In the genomic region with DNA sequence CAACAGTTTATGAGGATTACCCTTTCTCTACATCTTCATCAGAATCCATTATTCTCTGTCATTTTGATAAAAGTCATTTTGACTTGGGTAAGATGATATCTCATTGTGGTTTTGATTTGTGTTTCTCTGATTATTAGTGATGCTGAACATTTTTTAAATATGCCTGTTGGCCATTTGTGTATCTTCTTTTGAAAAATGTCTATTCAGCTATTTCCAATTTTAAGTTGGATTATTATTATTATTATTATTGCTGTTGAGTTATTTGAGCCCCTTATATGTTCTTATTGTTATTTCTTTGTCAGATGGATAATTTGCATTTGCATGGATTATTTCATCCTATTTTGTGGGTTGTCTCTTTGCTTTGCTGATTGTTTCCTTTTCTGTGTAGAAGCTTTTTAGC, we compare ENCODE assay signal across 7 cellular contexts.
"Had no signal": no experiment of that assay in that cellular context is flagged by ENCODE, and none has a peak within 500 bp of the region (broad histone marks: within the 10 kb centered on the region; RNA-seq: fewer than 3 reads in every experiment).

No MANE protein-coding gene starts in this region.

- H3K4me3 ChIP-seq: GM23248 had no signal

- H2AFZ ChIP-seq: GM23248 had no signal

- FAIRE-seq: H54 had no signal

- H3K27ac ChIP-seq: GM23248, HL-60 had no signal

- DNase-seq: GM23248, GOT3, H9, HCEC 1CT, KG1 had no signal

- H3K9ac ChIP-seq: GM23248 had no signal
